ENCODE assay signal across 7 cellular contexts in genomic region chr5:17436766-17437221, GRCh38.
DNase-seq lines count a peak whose midpoint lies in the region; ATAC-seq lines count a peak whose summit lies in the region.

No MANE protein-coding gene starts in this region.

- H3K27ac ChIP-seq in cingulate gyrus (ENCODE audit: low read depth, low read length) (peak overlapping the region; percentile 49), skin epidermis (peak overlapping the region in 13 of 21 experiments; percentile 12 to 74 (median 55))

- intact Hi-C loops in posterior cingulate gyrus (cut with DNase I), result no loop called here

- peak overlapping the region in 1 of 7 experiments; percentile 4 for H3K4me3 ChIP-seq in skin epidermis

- DNase-seq in SK-N-DZ (ENCODE audit: low spot score) (no peak), posterior cingulate gyrus (no peak), DMS153 (lab: John Stamatoyannopoulos, UW) (no peak)

- ATAC-seq in GM19463 (IDR thresholded peaks at IDR 0.05; ENCODE audit: unreplicated experiment) (peak; percentile 78), HG03439 (IDR thresholded peaks at IDR 0.05; ENCODE audit: unreplicated experiment) (peak; percentile 61)
